Comparison of ENCODE assay signal across 8 cellular contexts in the genomic region with DNA sequence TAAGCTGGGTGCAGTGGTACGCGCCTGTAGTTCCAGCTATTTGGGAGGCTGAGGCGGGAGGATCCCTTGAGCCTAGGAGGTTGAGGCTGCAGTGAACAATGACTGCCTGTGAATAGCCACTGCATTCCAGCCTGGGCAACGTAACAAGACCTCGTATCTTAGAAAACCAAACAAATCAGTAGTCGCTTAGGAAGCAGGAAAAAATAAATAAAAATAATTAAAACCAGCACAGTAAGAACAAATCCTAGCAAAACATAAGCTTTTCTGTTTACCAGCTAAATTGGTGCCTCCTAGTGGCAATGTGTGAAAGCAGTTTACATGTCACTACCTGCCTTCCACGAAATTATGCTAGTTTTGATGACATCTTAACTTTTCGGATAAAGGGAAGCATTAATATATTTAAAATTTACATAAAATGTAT. TPM values are rescaled to one million over a fixed set of nuclear protein-coding genes. Genes with fewer than 3 reads are reported as not detected.
DNase-seq lines count a peak whose midpoint lies in the region; ATAC-seq, FAIRE-seq and TF ChIP-seq lines count a peak whose summit lies in the region.

No MANE protein-coding gene starts in this region.

- peak overlapping the region; percentile 68 for H3K4me3 ChIP-seq in fibroblast of the aortic adventitia (ENCODE audit: low read depth, low read length)
- peak overlapping the region; percentile 68 for H3K4me3 ChIP-seq in rectal smooth muscle tissue (ENCODE audit: low read length)

- TSS peak; percentile 69 for BruUV-seq in Calu3 (replicated peaks; lab: Mats Ljungman, UMichigan)

- H3K27ac ChIP-seq in rectal smooth muscle tissue (ENCODE audit: low read depth, low read length), result peak overlapping the region; percentile 69

- CTCF ChIA-PET in Calu3 (lab: Charles Lee), result interaction anchor here (0.5 to 3.6 kb wide), 9 partner anchors 10 to 475 kb away, joined by 3 to 24 read pairs (median 4); a partner anchor contains a TSS

- H3K9ac ChIP-seq in rectal smooth muscle tissue (ENCODE audit: low read length), result no peak overlapping the region

- no peaks in the 10 kb centered on the region for H3K9me3 Mint-ChIP-seq in Calu3 (ENCODE audit: low read depth, unreplicated experiment)

- peaks cover 19% of the 10 kb centered on the region for H3K36me3 ChIP-seq in rectal smooth muscle tissue (ENCODE audit: control insufficient read depth, insufficient read depth, low read length)

- H3K36me3 Mint-ChIP-seq in Calu3 (ENCODE audit: insufficient read depth, unreplicated experiment), result peaks cover 49% of the 10 kb centered on the region

- peak; percentile 66 for TF ChIP-seq CTCF in Calu3 (IDR thresholded peaks at IDR 0.05; ENCODE audit: unreplicated experiment)
- TF ChIP-seq CTCF in fibroblast of the aortic adventitia (IDR thresholded peaks at IDR 0.05; ENCODE audit: insufficient read depth, low read length), result peak; percentile 82

- no peak for TF ChIP-seq POLR2A in GM18505 (IDR thresholded peaks at IDR 0.05; ENCODE audit: borderline replicate concordance, extremely low read depth, insufficient read depth, insufficient read length)

- FAIRE-seq in TTC549 (lab: Jason Lieb, UNC), result peak; percentile 43

- H3K4me1 ChIP-seq in rectal smooth muscle tissue (ENCODE audit: control insufficient read depth, insufficient read depth, low read length), result peaks cover 23% of the 10 kb centered on the region

- H3K4me1 Mint-ChIP-seq in Calu3 (ENCODE audit: low read depth, unreplicated experiment), result peaks cover 18% of the 10 kb centered on the region

- H3K27me3 Mint-ChIP-seq in Calu3 (ENCODE audit: unreplicated experiment), result no peaks in the 10 kb centered on the region

- no peaks in the 10 kb centered on the region for H3K27me3 ChIP-seq in rectal smooth muscle tissue (ENCODE audit: control insufficient read depth, insufficient read depth, low read length)

- peak; percentile 11; the same call in 1 of the 2 replicates for TF ChIP-seq RAD21 in Ishikawa (IDR thresholded peaks at IDR 0.05; ENCODE audit: low read depth)

- ATAC-seq in GM18505 (IDR thresholded peaks at IDR 0.05; ENCODE audit: unreplicated experiment), result no peak

- H3K27ac Mint-ChIP-seq in Calu3 (ENCODE audit: unreplicated experiment), result peak overlapping the region; percentile 93

- TF ChIP-seq EP300 in Ishikawa (IDR thresholded peaks at IDR 0.05; ENCODE audit: borderline replicate concordance), result no peak

- intact Hi-C loops in Calu3 (cut with micrococcal nuclease; ENCODE audit: unreplicated experiment), result loop anchor here (2.0 kb wide), 1 partner anchor 16 kb away; no protein-coding TSS in a partner anchor

- no peak for DNase-seq in Calu3
- DNase-seq in fibroblast of the aortic adventitia (ENCODE audit: low read depth), result peak; percentile 73
- DNase-seq in ecto neural progenitor cell (ENCODE audit: low spot score), result no peak
- DNase-seq in GF-D8 (lab: John Stamatoyannopoulos, UW), result no peak

- peak overlapping the region; percentile 86 for H3K4me3 Mint-ChIP-seq in Calu3 (ENCODE audit: low read depth, unreplicated experiment)

TF ChIP-seq in Ishikawa, 13 proteins besides CTCF, POLR2A, EP300 and RAD21:
- TF ChIP-seq TCF12 (IDR thresholded peaks at IDR 0.05; ENCODE audit: low read depth), result no peak
- no peak for TF ChIP-seq TAF1 (IDR thresholded peaks at IDR 0.05; ENCODE audit: low read depth)
- TF ChIP-seq, protein P1, sequence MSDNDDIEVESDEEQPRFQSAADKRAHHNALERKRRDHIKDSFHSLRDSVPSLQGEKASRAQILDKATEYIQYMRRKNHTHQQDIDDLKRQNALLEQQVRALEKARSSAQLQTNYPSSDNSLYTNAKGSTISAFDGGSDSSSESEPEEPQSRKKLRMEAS (IDR thresholded peaks at IDR 0.05), result no peak
- TF ChIP-seq, protein P2, sequence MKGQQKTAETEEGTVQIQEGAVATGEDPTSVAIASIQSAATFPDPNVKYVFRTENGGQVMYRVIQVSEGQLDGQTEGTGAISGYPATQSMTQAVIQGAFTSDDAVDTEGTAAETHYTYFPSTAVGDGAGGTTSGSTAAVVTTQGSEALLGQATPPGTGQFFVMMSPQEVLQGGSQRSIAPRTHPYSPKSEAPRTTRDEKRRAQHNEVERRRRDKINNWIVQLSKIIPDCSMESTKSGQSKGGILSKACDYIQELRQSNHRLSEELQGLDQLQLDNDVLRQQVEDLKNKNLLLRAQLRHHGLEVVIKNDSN (IDR thresholded peaks at IDR 0.05), result no peak
- no peak for TF ChIP-seq ZBTB7A (IDR thresholded peaks at IDR 0.05; ENCODE audit: low read depth)
- no peak for TF ChIP-seq FOXM1 (IDR thresholded peaks at IDR 0.05; ENCODE audit: borderline replicate concordance, low read depth)
- no peak for TF ChIP-seq YY1 (IDR thresholded peaks at IDR 0.05; ENCODE audit: low read depth)
- TF ChIP-seq NFIC (IDR thresholded peaks at IDR 0.05), result no peak
- TF ChIP-seq, protein P3, sequence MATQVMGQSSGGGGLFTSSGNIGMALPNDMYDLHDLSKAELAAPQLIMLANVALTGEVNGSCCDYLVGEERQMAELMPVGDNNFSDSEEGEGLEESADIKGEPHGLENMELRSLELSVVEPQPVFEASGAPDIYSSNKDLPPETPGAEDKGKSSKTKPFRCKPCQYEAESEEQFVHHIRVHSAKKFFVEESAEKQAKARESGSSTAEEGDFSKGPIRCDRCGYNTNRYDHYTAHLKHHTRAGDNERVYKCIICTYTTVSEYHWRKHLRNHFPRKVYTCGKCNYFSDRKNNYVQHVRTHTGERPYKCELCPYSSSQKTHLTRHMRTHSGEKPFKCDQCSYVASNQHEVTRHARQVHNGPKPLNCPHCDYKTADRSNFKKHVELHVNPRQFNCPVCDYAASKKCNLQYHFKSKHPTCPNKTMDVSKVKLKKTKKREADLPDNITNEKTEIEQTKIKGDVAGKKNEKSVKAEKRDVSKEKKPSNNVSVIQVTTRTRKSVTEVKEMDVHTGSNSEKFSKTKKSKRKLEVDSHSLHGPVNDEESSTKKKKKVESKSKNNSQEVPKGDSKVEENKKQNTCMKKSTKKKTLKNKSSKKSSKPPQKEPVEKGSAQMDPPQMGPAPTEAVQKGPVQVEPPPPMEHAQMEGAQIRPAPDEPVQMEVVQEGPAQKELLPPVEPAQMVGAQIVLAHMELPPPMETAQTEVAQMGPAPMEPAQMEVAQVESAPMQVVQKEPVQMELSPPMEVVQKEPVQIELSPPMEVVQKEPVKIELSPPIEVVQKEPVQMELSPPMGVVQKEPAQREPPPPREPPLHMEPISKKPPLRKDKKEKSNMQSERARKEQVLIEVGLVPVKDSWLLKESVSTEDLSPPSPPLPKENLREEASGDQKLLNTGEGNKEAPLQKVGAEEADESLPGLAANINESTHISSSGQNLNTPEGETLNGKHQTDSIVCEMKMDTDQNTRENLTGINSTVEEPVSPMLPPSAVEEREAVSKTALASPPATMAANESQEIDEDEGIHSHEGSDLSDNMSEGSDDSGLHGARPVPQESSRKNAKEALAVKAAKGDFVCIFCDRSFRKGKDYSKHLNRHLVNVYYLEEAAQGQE (IDR thresholded peaks at IDR 0.05; ENCODE audit: low read depth), result no peak
- TF ChIP-seq EGR1 (IDR thresholded peaks at IDR 0.05), result no peak
- no peak for TF ChIP-seq TEAD4 (IDR thresholded peaks at IDR 0.05)
- TF ChIP-seq CEBPB (IDR thresholded peaks at IDR 0.05), result no peak
- no peak for TF ChIP-seq CREB1 (IDR thresholded peaks at IDR 0.05; ENCODE audit: low read depth)
TF ChIP-seq in Ishikawa: peak in this region for 0.

RNA-seq across cellular contexts. Expression of a gene that starts 1.3 kb away (rescaled TPM):
- total RNA-seq in Calu3 (2022) (13.2 and 13.6 TPM in 2 replicates), fibroblast of the aortic adventitia (ENCODE audit: low replicate concordance) (7.4 and 16.9 TPM in 2 replicates)

RNA-seq across cellular contexts. Expression of a gene that starts 11.4 kb away (rescaled TPM):
- total RNA-seq in Calu3 (2022) (14.5 and 18.7 TPM in 2 replicates), fibroblast of the aortic adventitia (ENCODE audit: low replicate concordance) (30.3 and 56.7 TPM in 2 replicates)

RNA-seq across cellular contexts. Expression of a gene that starts 18.0 kb away (rescaled TPM):
- total RNA-seq in Calu3 (2022), result 0.17 TPM in 1 of 2 replicates, not detected in the other
- total RNA-seq in fibroblast of the aortic adventitia (ENCODE audit: low replicate concordance), result 0.25 and 0.99 TPM in 2 replicates

RNA-seq across cellular contexts. Expression of a gene that starts 22.3 kb away (rescaled TPM):
- total RNA-seq in Calu3 (2022) (0.54 and 1.6 TPM in 2 replicates), fibroblast of the aortic adventitia (ENCODE audit: low replicate concordance) (not detected in 2 replicates)

RNA-seq across cellular contexts. Expression of a gene that starts 32.4 kb away (rescaled TPM):
- not detected in 2 replicates for total RNA-seq in Calu3 (2022)
- total RNA-seq in fibroblast of the aortic adventitia (ENCODE audit: low replicate concordance), result not detected in 2 replicates
